In genomic region chr5:44945743-44946142, GRCh38 we compare ENCODE assay signal across 2 cellular contexts.
TF ChIP-seq lines count a peak whose summit lies in the region.

No MANE protein-coding gene starts in this region.

TF ChIP-seq in HCT116, 20 proteins besides CTCF, POLR2A, EP300 and RAD21 (continued from another document):
- TF ChIP-seq POLR2AphosphoS5 (IDR thresholded peaks at IDR 0.05; ENCODE audit: low read depth, low read length) (no peak), YY1 (IDR thresholded peaks at IDR 0.05; ENCODE audit: extremely low read depth, insufficient replicate concordance, low read depth, low read length) (no peak)

TF ChIP-seq in WTC11, 78 proteins besides CTCF, POLR2A, EP300 and RAD21:
- TF ChIP-seq ZNF425 (CRISPR knock-in tag; conservative IDR thresholded peaks at IDR 0.05) (no peak), MAX (CRISPR knock-in tag; IDR thresholded peaks at IDR 0.05) (no peak), STAT6 (CRISPR knock-in tag; conservative IDR thresholded peaks at IDR 0.05; ENCODE audit: low read depth) (no peak)
TF ChIP-seq in WTC11: peak in this region for 0.
